Comparison of ENCODE assay signal across 8 cellular contexts in genomic region chr9:121634800-121635261, GRCh38. TPM values are rescaled to one million over a fixed set of nuclear protein-coding genes. Genes with fewer than 3 reads are reported as not detected.
A peak's percentile ranks its signal among the peaks of the same experiment; 100 is the strongest.
DNase-seq lines count a peak whose midpoint lies in the region; ATAC-seq and TF ChIP-seq lines count a peak whose summit lies in the region.

No MANE protein-coding gene starts in this region.

- no peak overlapping the region for H3K23ac ChIP-seq in mesendoderm (ENCODE audit: low read length)

- H2BK5ac ChIP-seq in mesendoderm (ENCODE audit: low read length) = no peak overlapping the region

- H4K5ac ChIP-seq in mesendoderm (ENCODE audit: low read length) = no peak overlapping the region

- H4K8ac ChIP-seq in mesendoderm (ENCODE audit: low read depth, low read length) = no peak overlapping the region

- H3K9me3 ChIP-seq in breast epithelium = no peaks in the 10 kb centered on the region

- no peak overlapping the region for H3K4me2 ChIP-seq in mesendoderm (ENCODE audit: low read length)

- intact Hi-C loops in breast epithelium (cut with DNase I; ENCODE audit: low total_unique reads) (no loop called here), posterior vena cava (cut with DNase I) (no loop called here)

- ATAC-seq in HG03175 (IDR thresholded peaks at IDR 0.05; ENCODE audit: unreplicated experiment) = no peak
- ATAC-seq in HG03457 (IDR thresholded peaks at IDR 0.05; ENCODE audit: unreplicated experiment) = no peak

- H3K4me3 ChIP-seq in BJ (ENCODE audit: low read depth, low read length) (no peak overlapping the region), breast epithelium (no peak overlapping the region), mesendoderm (ENCODE audit: low read length) (no peak overlapping the region)

- H2AK5ac ChIP-seq in mesendoderm (ENCODE audit: low read length) = no peak overlapping the region

- no peak overlapping the region for H2BK120ac ChIP-seq in mesendoderm (ENCODE audit: low read depth, low read length)

- H3K36me3 ChIP-seq in BJ (ENCODE audit: control insufficient read depth, insufficient read depth, low read length) (no peaks in the 10 kb centered on the region), breast epithelium (no peaks in the 10 kb centered on the region), mesendoderm (ENCODE audit: control insufficient read depth, insufficient read depth, low read length) (no peaks in the 10 kb centered on the region)

- H3K18ac ChIP-seq in mesendoderm (ENCODE audit: low read length) = no peak overlapping the region

- no peak overlapping the region for H3K4ac ChIP-seq in mesendoderm (ENCODE audit: low read depth, low read length)

- no CpG with 5 or more reads among the region's 12 CpGs for WGBS in mesendoderm (ENCODE audit: extremely low coverage, insufficient coverage, low lambda C conversion rate)

- DNase-seq in BJ (ENCODE audit: low read depth) (no peak), HuH-7.5 (ENCODE audit: low spot score) (peak; percentile 76), breast epithelium (ENCODE audit: low spot score in 2 of 2) (no peak), mesendoderm (peak; percentile 72), posterior vena cava (ENCODE audit: low spot score) (no peak), mesenteric fat pad (ENCODE audit: low spot score) (no peak)

- no peak for TF ChIP-seq POLR2A in breast epithelium (IDR thresholded peaks at IDR 0.05)

- H3K9ac ChIP-seq in mesendoderm (ENCODE audit: low read length) = no peak overlapping the region

- no peaks in the 10 kb centered on the region for H3K79me1 ChIP-seq in mesendoderm (ENCODE audit: low read length)

- no peak overlapping the region for H3K27ac ChIP-seq in breast epithelium
- H3K27ac ChIP-seq in mesendoderm (ENCODE audit: low read depth, low read length) = no peak overlapping the region

- H3K27me3 ChIP-seq in BJ (ENCODE audit: control insufficient read depth, insufficient read depth, low read length) = no peaks in the 10 kb centered on the region
- no peaks in the 10 kb centered on the region for H3K27me3 ChIP-seq in breast epithelium
- H3K27me3 ChIP-seq in mesendoderm (ENCODE audit: insufficient read depth, low read length, poor library complexity) = no peaks in the 10 kb centered on the region

- no peak overlapping the region for H3K56ac ChIP-seq in mesendoderm (ENCODE audit: low read length)

- CTCF ChIA-PET in BJ (lab: Yijun Ruan, JAX) = interaction anchor here (0.7 to 1.2 kb wide), 4 partner anchors 29 to 464 kb away, joined by 3 read pairs; no protein-coding TSS in a partner anchor

- no peaks in the 10 kb centered on the region for H3K4me1 ChIP-seq in breast epithelium
- no peaks in the 10 kb centered on the region for H3K4me1 ChIP-seq in mesendoderm (ENCODE audit: control insufficient read depth, low read depth, low read length)

- TF ChIP-seq CTCF in BJ (IDR thresholded peaks at IDR 0.05; ENCODE audit: insufficient read depth, low read depth, low read length) (peak; percentile 61), breast epithelium (IDR thresholded peaks at IDR 0.05) (peak in 2 of 3 donors; percentile 24 to 37)

- no peak overlapping the region for H2BK15ac ChIP-seq in mesendoderm (replicated peaks; ENCODE audit: low read depth)

- POLR2A ChIA-PET in BJ (lab: Charles Lee) = no interaction called here

- no peaks in the 10 kb centered on the region for H3K79me2 ChIP-seq in mesendoderm (ENCODE audit: control insufficient read depth, insufficient read depth, low read length)

RNA-seq across cellular contexts. Expression of gene DAB2IP, which starts 16.6 kb away (rescaled TPM):
- 18.1 and 38.1 TPM in 2 replicates for polyA plus RNA-seq in BJ (2011; rRNA removed)
- polyA minus RNA-seq in BJ (2011; rRNA and poly(A)+ RNA removed) = 41.3 and 44.4 TPM in 2 replicates
- total RNA-seq in breast epithelium = 10 to 100 TPM; 16.0 to 56.0 (median 55.8) TPM
- polyA plus RNA-seq in mesendoderm (2013, experiment 1 of 2) = 21.8 TPM
- 21.4 TPM for polyA plus RNA-seq in mesendoderm (2013, experiment 2 of 2)
- total RNA-seq in posterior vena cava = 10 to 100 TPM; 68.1 to 83.8 TPM
- total RNA-seq in mesenteric fat pad = 86.1 TPM

Comparison
In these comparisons a context has a peak if more than half of its experiments do, and no peak if none do; other contexts are left out.
1. DNase-seq: peak in HuH-7.5 (single experiment) and mesendoderm (single experiment); none in BJ (single experiment), breast epithelium (0 of 2), posterior vena cava (single experiment) and mesenteric fat pad (single experiment).